ENCODE assay signal across 9 cellular contexts in the genomic region with DNA sequence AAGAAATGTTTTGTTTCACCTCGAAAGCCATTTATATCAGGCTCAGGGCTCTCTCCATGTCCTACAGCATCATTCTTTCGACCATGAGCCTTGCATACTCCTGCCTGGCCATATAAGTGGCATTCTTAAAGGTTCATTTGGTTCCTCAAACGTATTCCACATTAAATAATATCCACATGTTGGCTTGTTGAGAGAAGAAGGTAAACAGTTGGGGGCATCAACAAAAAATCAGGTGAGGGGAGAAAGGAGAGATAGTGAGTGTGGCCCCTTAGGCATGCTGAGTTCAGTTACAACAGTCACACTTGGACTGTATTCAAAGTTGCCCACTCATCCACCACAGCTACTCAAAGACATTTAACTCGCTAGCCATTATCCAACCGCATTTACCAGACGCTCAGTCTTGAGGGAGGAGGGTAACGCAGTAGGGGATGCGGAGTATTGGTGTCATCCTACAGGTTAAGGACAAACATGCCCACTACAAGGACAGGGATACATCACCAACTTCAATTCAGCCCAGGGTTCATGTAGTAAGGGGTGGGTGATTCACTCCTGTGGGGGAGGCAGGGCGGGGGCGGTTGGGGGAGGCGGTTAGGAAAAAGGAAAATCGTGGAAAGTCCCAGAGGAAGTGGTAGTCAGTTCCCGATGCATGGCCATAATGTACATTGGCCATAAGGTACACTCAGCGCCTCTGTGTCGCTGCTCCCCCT. TPM values are rescaled to one million over a fixed set of nuclear protein-coding genes. Genes with fewer than 3 reads are reported as not detected.
A peak's percentile ranks its signal among the peaks of the same experiment; 100 is the strongest.
DNase-seq lines count a peak whose midpoint lies in the region; ATAC-seq, FAIRE-seq and TF ChIP-seq lines count a peak whose summit lies in the region.
"Had no signal": no experiment of that assay in that cellular context is flagged by ENCODE, and none has a peak within 500 bp of the region (broad histone marks: within the 10 kb centered on the region; RNA-seq: fewer than 3 reads in every experiment).

No MANE protein-coding gene starts in this region.

- no peaks in the 10 kb centered on the region for H3K36me3 ChIP-seq in pancreas

- H3K4me3 ChIP-seq in GM08714 (ENCODE audit: low read length) (peak overlapping the region; percentile 79), fibroblast of pulmonary artery (replicated peaks; ENCODE audit: low read depth, low read length) (peak overlapping the region; percentile 82), pancreas (peak overlapping the region; percentile 81 to 91 (median 89))

- 52 to 60% methylated on average over 12 to 15 of the region's 15 CpGs for WGBS in pancreas, 2 donors

- intact Hi-C loops in pancreas (cut with DNase I), result no loop called here
- intact Hi-C loops in posterior vena cava (cut with DNase I), result no loop called here

- ATAC-seq in pancreas, result no peak
- no peak for ATAC-seq in HG03571 (IDR thresholded peaks at IDR 0.05; ENCODE audit: unreplicated experiment)

- DNase-seq in RPMI7951 (ENCODE audit: low read depth) (peak; percentile 93), fibroblast of pulmonary artery (ENCODE audit: low read depth) (peak; percentile 67), pancreas (no peak), NCI-H69 (lab: John Stamatoyannopoulos, UW) (no peak), posterior vena cava (ENCODE audit: low spot score) (no peak), putamen (ENCODE audit: low spot score) (no peak)

- H3K4me1 ChIP-seq in pancreas, result peaks cover 0 to 7% (median 0%) of the 10 kb centered on the region in 3 donors

- FAIRE-seq in pancreas (lab: Jason Lieb, UNC), result no peak
- FAIRE-seq: frontal cortex had no signal

- H3K27me3 ChIP-seq in pancreas, result no peaks in the 10 kb centered on the region

- TF ChIP-seq CTCF in fibroblast of pulmonary artery (IDR thresholded peaks at IDR 0.05; ENCODE audit: low read length, missing control alignments) (no peak), pancreas (IDR thresholded peaks at IDR 0.05) (no peak)

- no peak overlapping the region for H3K27ac ChIP-seq in pancreas

- no peaks in the 10 kb centered on the region for H3K9me3 ChIP-seq in pancreas

RNA-seq across cellular contexts. Expression of a gene that starts 1.4 kb away (rescaled TPM):
- total RNA-seq in RPMI7951 (2014; rRNA removed; shearing (Covaris generic)), result 6.6 and 6.7 TPM in 2 replicates
- 1 to 10 TPM; 2.0 to 5.9 (median 3.3) TPM for total RNA-seq in pancreas
- 1 to 10 TPM; 1.3 to 2.2 TPM for polyA plus RNA-seq in pancreas
- total RNA-seq in posterior vena cava, result 1 to 10 TPM; 5.0 to 5.9 TPM

Comparison
In these comparisons a context has a peak if more than half of its experiments do, and no peak if none do; other contexts are left out.
1. DNase-seq: peak in RPMI7951 (single experiment) and fibroblast of pulmonary artery (single experiment); none in pancreas (0 of 6), NCI-H69 (single experiment), posterior vena cava (single experiment) and putamen (single experiment).
2. Peak in every context shown above with its lines, with median percentiles within 50 percentile points of each other: H3K4me3 ChIP-seq.